Comparison of ENCODE assay signal across 1 cellular context in the genomic region with DNA sequence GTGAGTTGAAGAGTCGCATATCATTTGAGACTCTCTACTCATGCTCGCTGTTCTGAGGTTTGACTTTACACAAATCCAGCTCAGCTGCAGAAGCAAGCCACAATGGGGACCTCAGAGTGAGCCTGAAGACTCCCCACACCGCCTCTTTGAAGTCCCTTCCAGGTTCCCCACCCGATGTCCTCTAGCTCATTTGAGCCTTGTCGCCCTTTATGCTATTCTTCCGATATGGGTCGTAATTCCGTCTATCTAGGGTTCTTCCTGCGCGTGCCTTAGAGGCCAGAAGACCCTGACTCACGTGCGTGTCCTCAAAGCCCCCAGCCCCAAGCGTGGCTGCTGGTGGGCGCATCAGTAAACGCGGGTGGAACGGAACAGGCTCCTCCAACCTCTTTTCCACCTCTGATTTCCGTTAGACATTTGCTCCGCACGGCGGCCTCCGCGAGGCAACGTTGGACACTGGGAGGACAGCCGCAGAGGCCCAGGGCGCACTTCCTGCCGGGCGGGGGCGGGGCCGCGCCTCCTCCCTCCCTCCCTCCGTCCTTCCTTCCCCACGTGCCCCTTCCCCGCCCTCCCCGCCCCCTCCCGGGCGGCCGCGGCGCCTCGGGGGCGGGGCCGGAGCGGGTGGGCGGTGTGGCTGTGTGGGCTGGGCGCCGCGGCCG.
TF ChIP-seq lines count a peak whose summit lies in the region.

A gene with protein sequence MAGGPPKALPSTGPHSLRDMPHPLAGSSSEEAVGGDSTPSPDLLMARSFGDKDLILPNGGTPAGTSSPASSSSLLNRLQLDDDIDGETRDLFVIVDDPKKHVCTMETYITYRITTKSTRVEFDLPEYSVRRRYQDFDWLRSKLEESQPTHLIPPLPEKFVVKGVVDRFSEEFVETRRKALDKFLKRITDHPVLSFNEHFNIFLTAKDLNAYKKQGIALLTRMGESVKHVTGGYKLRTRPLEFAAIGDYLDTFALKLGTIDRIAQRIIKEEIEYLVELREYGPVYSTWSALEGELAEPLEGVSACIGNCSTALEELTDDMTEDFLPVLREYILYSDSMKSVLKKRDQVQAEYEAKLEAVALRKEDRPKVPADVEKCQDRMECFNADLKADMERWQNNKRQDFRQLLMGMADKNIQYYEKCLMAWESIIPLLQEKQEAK (plus strand): TSS at position 650 of the 656 bp plus-strand sequence. CDS start 242 bp downstream, outside the sequence.

TF ChIP-seq in HEK293, 187 proteins besides CTCF, POLR2A, EP300 and RAD21 (continued from another document):
- peak; percentile 48; the same call in 1 of the 2 replicates for TF ChIP-seq ZNF391 (tag by site-specific recombination; IDR thresholded peaks at IDR 0.05; ENCODE audit: borderline replicate concordance, low read depth)
- TF ChIP-seq REPIN1 (tag by site-specific recombination; IDR thresholded peaks at IDR 0.05; ENCODE audit: low read depth): no peak
- no peak for TF ChIP-seq TSHZ1 (tag by site-specific recombination; IDR thresholded peaks at IDR 0.05; ENCODE audit: borderline replicate concordance)
- no peak for TF ChIP-seq ELK4 (IDR thresholded peaks at IDR 0.05; ENCODE audit: borderline replicate concordance, low read depth, low read length)
- peak; percentile 43; the same call in 1 of the 2 replicates for TF ChIP-seq GLIS1 (tag by site-specific recombination; IDR thresholded peaks at IDR 0.05)
- TF ChIP-seq BCL11B (tag by site-specific recombination; IDR thresholded peaks at IDR 0.05; ENCODE audit: low read depth): no peak
- TF ChIP-seq HOXD13 (CRISPR knock-in tag; IDR thresholded peaks at IDR 0.05; ENCODE audit: borderline replicate concordance): no peak
- TF ChIP-seq ZNF239 (tag by site-specific recombination; IDR thresholded peaks at IDR 0.05): no peak
- peak; percentile 81 for TF ChIP-seq SP3 (tag by site-specific recombination; IDR thresholded peaks at IDR 0.05)
- TF ChIP-seq ZFP69B (tag by site-specific recombination; IDR thresholded peaks at IDR 0.05): no peak
- no peak for TF ChIP-seq ZSCAN23 (tag by site-specific recombination; IDR thresholded peaks at IDR 0.05)
- TF ChIP-seq KLF9 (tag by site-specific recombination; IDR thresholded peaks at IDR 0.05; ENCODE audit: low read depth): peak; percentile 90
- TF ChIP-seq ZNF701 (tag by site-specific recombination; IDR thresholded peaks at IDR 0.05): no peak
- TF ChIP-seq ZNF518A (tag by site-specific recombination; conservative IDR thresholded peaks at IDR 0.05; ENCODE audit: low read depth): peak; percentile 54
- TF ChIP-seq ZNF140 (tag by site-specific recombination; IDR thresholded peaks at IDR 0.05): no peak
- peak; percentile 87 for TF ChIP-seq KLF10 (tag by site-specific recombination; IDR thresholded peaks at IDR 0.05)
- TF ChIP-seq ZXDB (tag by site-specific recombination; IDR thresholded peaks at IDR 0.05): peak; percentile 62
- TF ChIP-seq MZF1 (tag by site-specific recombination; IDR thresholded peaks at IDR 0.05; ENCODE audit: borderline replicate concordance): no peak
- TF ChIP-seq ZBTB17 (tag by site-specific recombination; IDR thresholded peaks at IDR 0.05): peak; percentile 45
- TF ChIP-seq ZEB2 (tag by site-specific recombination; IDR thresholded peaks at IDR 0.05): 0 out of 2 replicates have a peak, but pooled peaks have one; percentile 53
- TF ChIP-seq SP2 (tag by site-specific recombination; IDR thresholded peaks at IDR 0.05): peak; percentile 76
- no peak for TF ChIP-seq ZNF112 (tag by site-specific recombination; IDR thresholded peaks at IDR 0.05)
- TF ChIP-seq ZNF366 (tag by site-specific recombination; conservative IDR thresholded peaks at IDR 0.05): peak; percentile 87
- no peak for TF ChIP-seq YY2 (tag by site-specific recombination; IDR thresholded peaks at IDR 0.05)
- TF ChIP-seq ZNF324 (tag by site-specific recombination; IDR thresholded peaks at IDR 0.05): 0 out of 2 replicates have a peak, but pooled peaks have one; percentile 47
- TF ChIP-seq, protein P1, sequence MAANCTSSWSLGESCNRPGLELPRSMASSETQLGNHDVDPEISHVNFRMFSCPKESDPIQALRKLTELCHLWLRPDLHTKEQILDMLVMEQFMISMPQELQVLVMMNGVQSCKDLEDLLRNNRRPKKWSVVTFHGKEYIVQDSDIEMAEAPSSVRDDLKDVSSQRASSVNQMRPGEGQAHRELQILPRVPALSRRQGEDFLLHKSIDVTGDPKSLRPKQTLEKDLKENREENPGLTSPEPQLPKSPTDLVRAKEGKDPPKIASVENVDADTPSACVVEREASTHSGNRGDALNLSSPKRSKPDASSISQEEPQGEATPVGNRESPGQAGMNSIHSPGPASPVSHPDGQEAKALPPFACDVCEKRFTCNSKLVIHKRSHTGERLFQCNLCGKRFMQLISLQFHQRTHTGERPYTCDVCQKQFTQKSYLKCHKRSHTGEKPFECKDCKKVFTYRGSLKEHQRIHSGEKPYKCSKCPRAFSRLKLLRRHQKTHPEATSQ (tag by site-specific recombination; IDR thresholded peaks at IDR 0.05): 0 out of 2 replicates have a peak, but pooled peaks have one; percentile 46
- TF ChIP-seq ZNF416 (tag by site-specific recombination; IDR thresholded peaks at IDR 0.05): no peak
- no peak for TF ChIP-seq ZNF16 (tag by site-specific recombination; IDR thresholded peaks at IDR 0.05; ENCODE audit: low read depth)
- peak; percentile 64; the same call in 1 of the 2 replicates for TF ChIP-seq KLF17 (tag by site-specific recombination; IDR thresholded peaks at IDR 0.05)
- peak; percentile 84 for TF ChIP-seq ZBTB11 (tag by site-specific recombination; conservative IDR thresholded peaks at IDR 0.05; ENCODE audit: low read depth)
- no peak for TF ChIP-seq ZNF211 (tag by site-specific recombination; IDR thresholded peaks at IDR 0.05; ENCODE audit: low read depth)
- TF ChIP-seq ZNF555 (tag by site-specific recombination; conservative IDR thresholded peaks at IDR 0.05): no peak
- peak; percentile 72; the same call in 1 of the 2 replicates for TF ChIP-seq ZNF692 (tag by site-specific recombination; IDR thresholded peaks at IDR 0.05)
- no peak for TF ChIP-seq ZFP41 (tag by site-specific recombination; IDR thresholded peaks at IDR 0.05; ENCODE audit: borderline replicate concordance)
- no peak for TF ChIP-seq ZNF184 (tag by site-specific recombination; IDR thresholded peaks at IDR 0.05)
TF ChIP-seq in HEK293: peak in this region for 42.
